15 cellular contexts compared by ENCODE assay signal in genomic region chr22:27531782-27532530, GRCh38.
DNase-seq lines count a peak whose midpoint lies in the region; ATAC-seq, FAIRE-seq and TF ChIP-seq lines count a peak whose summit lies in the region.
"Had no signal": no experiment of that assay in that cellular context is flagged by ENCODE, and none has a peak within 500 bp of the region (broad histone marks: within the 10 kb centered on the region; RNA-seq: fewer than 3 reads in every experiment).

No MANE protein-coding gene starts in this region.

- no peak for DNase-seq in Right ventricle myocardium inferior (ENCODE audit: missing footprints)
- no peak for DNase-seq in right atrium auricular region (ENCODE audit: low spot score)
- DNase-seq in bronchial epithelial cell (ENCODE audit: low read depth) = peak; percentile 71
- DNase-seq in hepatic stellate cell (ENCODE audit: low spot score) = peak; percentile 73
- no peak for DNase-seq in germinal center (ENCODE audit: low spot score)
- DNase-seq in NCI-H2227 treated with DMSO at 0.1 percent for 48 hours (lab: John Stamatoyannopoulos, UW) = no peak
- DNase-seq: activated CD4-positive, alpha-beta T cell treated with anti-CD3 and anti-CD28 coated beads, Interleukin-2, amount 50 U/mL, for 1 hour; DND-41; kidney; NCI-H1694 treated with DMSO at 0.1 percent for 48 hours; NK-92 treated with Interleukin-12 subunit alpha and Interleukin-12 subunit beta, amount 100 ng/mL, for 24 hours; occipital lobe had no signal

- H3K4me3 ChIP-seq in right atrium auricular region (no peak overlapping the region), bronchial epithelial cell (ENCODE audit: low read depth, low read length) (no peak overlapping the region)

- H3K9me3 ChIP-seq in right atrium auricular region = peaks cover 0 to 7% of the 10 kb centered on the region in 2 donors

- no peak for FAIRE-seq in bronchial epithelial cell (lab: Jason Lieb, UNC)
- FAIRE-seq: A204.1, kidney had no signal

- ATAC-seq in Right ventricle myocardium inferior (peak; percentile 68), GM21717 (IDR thresholded peaks at IDR 0.05; ENCODE audit: unreplicated experiment) (no peak)
- no peak for ATAC-seq in activated CD4-positive, CD25-positive, alpha-beta regulatory T cell treated with anti-CD3 and anti-CD28 coated beads, Interleukin-2, amount 50 U/mL, for 24 hours

- intact Hi-C loops in Right ventricle myocardium inferior (cut with DNase I) = no loop called here

- peaks cover 0 to 3% of the 10 kb centered on the region in 2 donors for H3K4me1 ChIP-seq in right atrium auricular region

- TF ChIP-seq CTCF in right atrium auricular region (IDR thresholded peaks at IDR 0.05) (no peak), bronchial epithelial cell (IDR thresholded peaks at IDR 0.05; ENCODE audit: insufficient read depth, low read length, severe bottlenecking) (no peak)

- H3K27me3 ChIP-seq in right atrium auricular region (no peaks in the 10 kb centered on the region), bronchial epithelial cell (ENCODE audit: control insufficient read depth, insufficient read depth, low read length) (no peaks in the 10 kb centered on the region)

- H3K36me3 ChIP-seq in right atrium auricular region = no peaks in the 10 kb centered on the region
- H3K36me3 ChIP-seq in bronchial epithelial cell (ENCODE audit: control insufficient read depth, insufficient read depth, low read length) = no peaks in the 10 kb centered on the region

- H3K27ac ChIP-seq in right atrium auricular region = peak overlapping the region in 1 of 2 donors; percentile 37

Comparison
In these comparisons a context has a peak if more than half of its experiments do, and no peak if none do; other contexts are left out.
1. DNase-seq: peak in bronchial epithelial cell (single experiment) and hepatic stellate cell (single experiment); none in Right ventricle myocardium inferior (single experiment), right atrium auricular region (single experiment), germinal center (single experiment) and NCI-H2227 treated with DMSO at 0.1 percent for 48 hours (single experiment).